Comparison of ENCODE assay signal across 16 cellular contexts in genomic region chr10:87603196-87603595, GRCh38. TPM values are rescaled to one million over a fixed set of nuclear protein-coding genes. Genes with fewer than 3 reads are reported as not detected.
A peak's percentile ranks its signal among the peaks of the same experiment; 100 is the strongest.
DNase-seq lines count a peak whose midpoint lies in the region; ATAC-seq, FAIRE-seq and TF ChIP-seq lines count a peak whose summit lies in the region.
"Had no signal": no experiment of that assay in that cellular context is flagged by ENCODE, and none has a peak within 500 bp of the region (broad histone marks: within the 10 kb centered on the region; RNA-seq: fewer than 3 reads in every experiment).

No MANE protein-coding gene starts in this region.

- no peaks in the 10 kb centered on the region for H3K27me3 Mint-ChIP-seq in MCF 10A (ENCODE audit: insufficient read depth, unreplicated experiment)
- peaks cover 2% of the 10 kb centered on the region for H3K27me3 Mint-ChIP-seq in activated T-cell treated with anti-CD3 and anti-CD28 coated beads, Interleukin-2, amount 50 U/mL, for 24 hours

- H3K36me3 Mint-ChIP-seq in MCF 10A (ENCODE audit: insufficient read depth, unreplicated experiment), result no peaks in the 10 kb centered on the region
- no peaks in the 10 kb centered on the region for H3K36me3 Mint-ChIP-seq in activated T-cell treated with anti-CD3 and anti-CD28 coated beads, Interleukin-2, amount 50 U/mL, for 24 hours (ENCODE audit: low read depth)
- H3K36me3 Mint-ChIP-seq: CD8-positive, alpha-beta memory T cell had no signal

- in situ Hi-C loops in Panc1 (cut with HindIII; ENCODE audit: low pct_unique_long_range_greater_than_20kb, low sequenced_read_pairs), result no loop called here

- FAIRE-seq in H54 (lab: Jason Lieb, UNC), result peak; percentile 69

- POLR2A ChIA-PET in Panc1 (lab: Charles Lee) (no interaction called here), MCF 10A (lab: Yijun Ruan, JAX) (interaction anchor here (0.9 kb wide), 1 partner anchor 14 kb away, joined by 4 read pairs; no protein-coding TSS in a partner anchor)

- no peaks in the 10 kb centered on the region for H3K9me3 Mint-ChIP-seq in MCF 10A (ENCODE audit: unreplicated experiment)
- no peaks in the 10 kb centered on the region for H3K9me3 Mint-ChIP-seq in activated T-cell treated with anti-CD3 and anti-CD28 coated beads, Interleukin-2, amount 50 U/mL, for 24 hours
- H3K9me3 Mint-ChIP-seq: CD8-positive, alpha-beta memory T cell had no signal

- BruUV-seq in Panc1 (replicated peaks; lab: Mats Ljungman, UMichigan) (no TSS peak), MCF 10A (replicated peaks; lab: Mats Ljungman, UMichigan) (no TSS peak)

- H3K9me3 ChIP-seq in Panc1 (ENCODE audit: control insufficient read depth, insufficient read depth, low read depth, low read length), result no peaks in the 10 kb centered on the region

- no peak for TF ChIP-seq CTCF in Panc1 (IDR thresholded peaks at IDR 0.05)
- no peak for TF ChIP-seq CTCF in epithelial cell of esophagus (IDR thresholded peaks at IDR 0.05; ENCODE audit: insufficient read depth, low read depth, low read length, missing control alignments)
- TF ChIP-seq CTCF in MCF 10A (IDR thresholded peaks at IDR 0.05; ENCODE audit: unreplicated experiment), result no peak

- H3K4me3 ChIP-seq in Panc1 (ENCODE audit: low read depth in 2 of 2, low read length in 2 of 2) (no peak overlapping the region), epithelial cell of esophagus (ENCODE audit: low read length) (no peak overlapping the region)
- H3K4me3 ChIP-seq: SK-N-MC had no signal

- intact Hi-C loops in Panc1 (cut with micrococcal nuclease; ENCODE audit: unreplicated experiment), result no loop called here
- intact Hi-C loops in MCF 10A (cut with micrococcal nuclease), result no loop called here

- no peaks in the 10 kb centered on the region for H3K27me3 ChIP-seq in Panc1 (ENCODE audit: control insufficient read depth, insufficient read depth, low read length)

- ATAC-seq in Panc1 (0 out of 2 replicates have a peak, but pooled peaks have one; percentile 56), GM18909 (IDR thresholded peaks at IDR 0.05; ENCODE audit: poor library complexity, unreplicated experiment) (no peak)

- no peak for DNase-seq in H54 (ENCODE audit: insufficient read length, low spot score)
- no peak for DNase-seq in Panc1 (ENCODE audit: low read depth, low spot score)
- peak; percentile 36 for DNase-seq in epithelial cell of esophagus (ENCODE audit: low read depth)
- no peak for DNase-seq in MCF 10A (ENCODE audit: unreplicated experiment)
- no peak for DNase-seq in NCI-H82 treated with DMSO at 0.1 percent for 48 hours (lab: John Stamatoyannopoulos, UW; ENCODE audit: unreplicated experiment)
- no peak for DNase-seq in activated T-cell treated with anti-CD3 and anti-CD28 coated beads, Interleukin-2, amount 50 U/mL, for 24 hours
- DNase-seq: ACHN; C1 segment of cervical spinal cord; CD8-positive, alpha-beta memory T cell; NCI-H1417; NCI-H187; NCI-H2107; NCI-H510A treated with DMSO at 0.1 percent for 48 hours; NCI-H774 had no signal

- no peaks in the 10 kb centered on the region; the same call in 1 of the 2 replicates for H3K4me1 ChIP-seq in Panc1 (ENCODE audit: control insufficient read depth, insufficient read depth, low read length)

- H3K27ac ChIP-seq in Panc1 (ENCODE audit: low read length), result no peak overlapping the region
- H3K27ac ChIP-seq: SK-N-MC had no signal

- no peak overlapping the region for H3K4me3 Mint-ChIP-seq in MCF 10A (ENCODE audit: unreplicated experiment)
- H3K4me3 Mint-ChIP-seq in activated T-cell treated with anti-CD3 and anti-CD28 coated beads, Interleukin-2, amount 50 U/mL, for 24 hours, result no peak overlapping the region

- H3K36me3 ChIP-seq in Panc1 (ENCODE audit: control insufficient read depth, insufficient read depth, low read length), result no peaks in the 10 kb centered on the region

- no peak overlapping the region for H3K27ac Mint-ChIP-seq in MCF 10A (ENCODE audit: low read depth, unreplicated experiment)
- no peak overlapping the region for H3K27ac Mint-ChIP-seq in activated T-cell treated with anti-CD3 and anti-CD28 coated beads, Interleukin-2, amount 50 U/mL, for 24 hours

- H3K4me1 Mint-ChIP-seq in MCF 10A (ENCODE audit: insufficient read depth, unreplicated experiment), result peaks cover 5% of the 10 kb centered on the region
- peaks cover 8% of the 10 kb centered on the region for H3K4me1 Mint-ChIP-seq in activated T-cell treated with anti-CD3 and anti-CD28 coated beads, Interleukin-2, amount 50 U/mL, for 24 hours (ENCODE audit: low read depth)

- CTCF ChIA-PET in Panc1 (lab: Charles Lee) (no interaction called here), MCF 10A (lab: Yijun Ruan, JAX) (interaction anchor here (0.6 to 0.7 kb wide), 2 partner anchors 1125 to 1376 kb away, joined by 4 to 5 read pairs; no protein-coding TSS in a partner anchor)

- no peak for TF ChIP-seq POLR2A in H54 (IDR thresholded peaks at IDR 0.05; ENCODE audit: low read depth, low read length)

RNA-seq across cellular contexts. Expression of gene PAPSS2, which starts 56.5 kb away (rescaled TPM):
- total RNA-seq in Panc1 (2021; ENCODE audit: unreplicated experiment), result 17.1 TPM
- 11.9 TPM for polyA plus RNA-seq in Panc1 (2012; ENCODE audit: insufficient read length)
- total RNA-seq in MCF 10A (2022), result 1.0 and 1.4 TPM in 2 replicates
